In the genomic region with DNA sequence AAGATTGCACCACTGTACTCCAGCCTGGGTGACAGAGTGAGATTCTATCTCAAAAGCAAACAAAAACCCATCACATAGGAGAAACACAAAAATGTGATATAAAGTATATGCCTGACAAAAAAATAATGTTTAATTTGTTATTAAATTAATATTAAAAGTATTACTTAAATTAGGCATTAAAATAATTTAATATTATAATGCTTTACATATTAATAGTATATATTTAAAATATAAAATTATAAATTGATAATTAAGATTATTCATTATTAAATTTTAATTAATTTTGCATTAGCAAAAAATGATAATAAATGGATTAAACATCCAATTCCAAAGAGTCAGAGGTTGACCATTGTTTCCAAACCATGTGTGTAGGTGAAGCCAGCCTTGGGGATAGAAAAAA, we compare ENCODE assay signal across 30 cellular contexts. TPM values are rescaled to one million over a fixed set of nuclear protein-coding genes. Genes with fewer than 3 reads are reported as not detected.
"Had no signal": no experiment of that assay in that cellular context is flagged by ENCODE, and none has a peak within 500 bp of the region (broad histone marks: within the 10 kb centered on the region; RNA-seq: fewer than 3 reads in every experiment).

No MANE protein-coding gene starts in this region.

- H3K9me3 ChIP-seq: left ventricle myocardium inferior, ovary, right atrium auricular region, right lobe of liver, testis, thyroid gland, transverse colon, upper lobe of left lung, vagina had no signal

- H3K4me1 Mint-ChIP-seq: immature natural killer cell; mesothelial cell of epicardium; naive thymus-derived CD4-positive, alpha-beta T cell; stimulated activated naive B cell treated with anti-CD40 and anti-IgM and Interleukin-4, amounts not matched to agents 10 μg/mL and 1 μg/mL and 100 μg/mL, for 72 hours had no signal

- FAIRE-seq: islet of Langerhans had no signal

- H3K36me3 Mint-ChIP-seq: immature natural killer cell; mesothelial cell of epicardium; stimulated activated naive B cell treated with anti-CD40 and anti-IgM and Interleukin-4, amounts not matched to agents 10 μg/mL and 1 μg/mL and 100 μg/mL, for 72 hours had no signal

- H3K27me3 Mint-ChIP-seq: natural killer cell treated with Interleukin-12 subunit alpha and Interleukin-12 subunit beta and Interleukin-15 and Interleukin-18, amount 100 ng/mL, for 72 hours had no signal

- DNase-seq: hypothalamus; immature natural killer cell; left ventricle myocardium inferior; mesendoderm; naive thymus-derived CD4-positive, alpha-beta T cell; ovary; right lobe of liver; stimulated activated CD4-positive, alpha-beta T cell treated with anti-CD3 and anti-CD28 coated beads, Interleukin-12 subunit alpha, Interleukin-12 subunit beta, amount 100 ng/mL, for 4 hours; stimulated activated CD4-positive, alpha-beta T cell treated with anti-CD3 and anti-CD28 coated beads, Interleukin-15, amount 100 ng/mL, for 24 hours; stimulated activated CD4-positive, alpha-beta T cell treated with anti-CD3 and anti-CD28 coated beads, Interleukin-2, amount 100 ng/mL, for 24 hours; stimulated activated CD4-positive, alpha-beta T cell treated with anti-CD3 and anti-CD28 coated beads, Interleukin-4, amount 100 ng/mL, for 1 hour; stimulated activated naive B cell treated with anti-CD40 and anti-IgM and Interleukin-4, amounts not matched to agents 10 μg/mL and 1 μg/mL and 100 μg/mL, for 72 hours; stimulated activated naive CD8-positive, alpha-beta T cell treated with anti-CD3 and anti-CD28 coated beads, Interleukin-15, Interleukin-2, amounts not matched to agents 100 U/mL and 50 U/mL, for 24 hours; stomach; testis; thyroid gland; transverse colon; upper lobe of left lung had no signal

- H3K27ac Mint-ChIP-seq: immature natural killer cell; mesothelial cell of epicardium; naive thymus-derived CD4-positive, alpha-beta T cell; natural killer cell treated with Interleukin-12 subunit alpha and Interleukin-12 subunit beta and Interleukin-15 and Interleukin-18, amount 100 ng/mL, for 72 hours; progenitor cell of endocrine pancreas; stimulated activated naive B cell treated with anti-CD40 and anti-IgM and Interleukin-4, amounts not matched to agents 10 μg/mL and 1 μg/mL and 100 μg/mL, for 72 hours had no signal

- H3K4me3 ChIP-seq: left ventricle myocardium inferior, lung, ovary, right atrium auricular region, right lobe of liver, stomach, testis, thyroid gland, transverse colon, upper lobe of left lung, vagina had no signal

- H3K4me1 ChIP-seq: left ventricle myocardium inferior, right atrium auricular region, right lobe of liver, stomach, testis, thyroid gland, transverse colon, upper lobe of left lung, vagina had no signal

- ATAC-seq: naive thymus-derived CD4-positive, alpha-beta T cell; natural killer cell treated with Interleukin-12 subunit alpha and Interleukin-12 subunit beta and Interleukin-15 and Interleukin-18, amount 100 ng/mL, for 72 hours; right lobe of liver; stimulated activated naive B cell treated with anti-CD40 and anti-IgM and Interleukin-4, amounts not matched to agents 10 μg/mL and 1 μg/mL and 100 μg/mL, for 72 hours; stimulated activated naive CD8-positive, alpha-beta T cell treated with anti-CD3 and anti-CD28 coated beads, Interleukin-15, Interleukin-2, amounts not matched to agents 100 U/mL and 50 U/mL, for 24 hours had no signal

- H3K4me3 Mint-ChIP-seq: immature natural killer cell; mesothelial cell of epicardium; naive thymus-derived CD4-positive, alpha-beta T cell; natural killer cell treated with Interleukin-12 subunit alpha and Interleukin-12 subunit beta and Interleukin-15 and Interleukin-18, amount 100 ng/mL, for 72 hours; stimulated activated naive B cell treated with anti-CD40 and anti-IgM and Interleukin-4, amounts not matched to agents 10 μg/mL and 1 μg/mL and 100 μg/mL, for 72 hours had no signal

- H3K36me3 ChIP-seq: left ventricle myocardium inferior, ovary, right atrium auricular region, right lobe of liver, stomach, thyroid gland, transverse colon, upper lobe of left lung, vagina had no signal

- H3K27ac ChIP-seq: left ventricle myocardium inferior, ovary, right atrium auricular region, right lobe of liver, stomach, testis, thyroid gland, transverse colon, upper lobe of left lung, vagina had no signal

RNA-seq across cellular contexts. Expression of a gene that starts 22.0 kb away (rescaled TPM):
- total RNA-seq: left ventricle myocardium inferior; lower leg skin; lung; myocyte; naive thymus-derived CD4-positive, alpha-beta T cell; natural killer cell treated with Interleukin-12 subunit alpha and Interleukin-12 subunit beta and Interleukin-15 and Interleukin-18, amount 100 ng/mL, for 72 hours; omental fat pad; pulmonary artery endothelial cell; renal cortical epithelial cell; right lobe of liver; transverse colon; vagina had no signal
- polyA plus RNA-seq: immature natural killer cell; lung; naive thymus-derived CD4-positive, alpha-beta T cell; ovary had no signal
